Comparison of ENCODE assay signal across 1 cellular context in genomic region chr7:151062399-151063211, GRCh38.
TF ChIP-seq lines count a peak whose summit lies in the region.

No MANE protein-coding gene starts in this region.

TF ChIP-seq in HepG2, 621 proteins besides CTCF, POLR2A, EP300 and RAD21 (continued from another document and continues in another):
- TF ChIP-seq, protein P1, sequence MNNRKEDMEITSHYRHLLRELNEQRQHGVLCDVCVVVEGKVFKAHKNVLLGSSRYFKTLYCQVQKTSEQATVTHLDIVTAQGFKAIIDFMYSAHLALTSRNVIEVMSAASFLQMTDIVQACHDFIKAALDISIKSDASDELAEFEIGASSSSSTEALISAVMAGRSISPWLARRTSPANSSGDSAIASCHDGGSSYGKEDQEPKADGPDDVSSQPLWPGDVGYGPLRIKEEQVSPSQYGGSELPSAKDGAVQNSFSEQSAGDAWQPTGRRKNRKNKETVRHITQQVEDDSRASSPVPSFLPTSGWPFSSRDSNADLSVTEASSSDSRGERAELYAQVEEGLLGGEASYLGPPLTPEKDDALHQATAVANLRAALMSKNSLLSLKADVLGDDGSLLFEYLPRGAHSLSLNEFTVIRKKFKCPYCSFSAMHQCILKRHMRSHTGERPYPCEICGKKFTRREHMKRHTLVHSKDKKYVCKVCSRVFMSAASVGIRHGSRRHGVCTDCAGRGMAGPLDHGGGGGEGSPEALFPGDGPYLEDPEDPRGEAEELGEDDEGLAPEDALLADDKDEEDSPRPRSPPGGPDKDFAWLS (CRISPR knock-in tag; IDR thresholded peaks at IDR 0.05; ENCODE audit: borderline replicate concordance) = no peak
- TF ChIP-seq ZNF275 (CRISPR knock-in tag; IDR thresholded peaks at IDR 0.05; ENCODE audit: borderline replicate concordance) = no peak
- no peak; the same call in 1 of the 2 replicates for TF ChIP-seq BCL6 (CRISPR knock-in tag; IDR thresholded peaks at IDR 0.05)
- TF ChIP-seq ELF1 (CRISPR knock-in tag; IDR thresholded peaks at IDR 0.05) = peak; percentile 67
- TF ChIP-seq, protein P2, sequence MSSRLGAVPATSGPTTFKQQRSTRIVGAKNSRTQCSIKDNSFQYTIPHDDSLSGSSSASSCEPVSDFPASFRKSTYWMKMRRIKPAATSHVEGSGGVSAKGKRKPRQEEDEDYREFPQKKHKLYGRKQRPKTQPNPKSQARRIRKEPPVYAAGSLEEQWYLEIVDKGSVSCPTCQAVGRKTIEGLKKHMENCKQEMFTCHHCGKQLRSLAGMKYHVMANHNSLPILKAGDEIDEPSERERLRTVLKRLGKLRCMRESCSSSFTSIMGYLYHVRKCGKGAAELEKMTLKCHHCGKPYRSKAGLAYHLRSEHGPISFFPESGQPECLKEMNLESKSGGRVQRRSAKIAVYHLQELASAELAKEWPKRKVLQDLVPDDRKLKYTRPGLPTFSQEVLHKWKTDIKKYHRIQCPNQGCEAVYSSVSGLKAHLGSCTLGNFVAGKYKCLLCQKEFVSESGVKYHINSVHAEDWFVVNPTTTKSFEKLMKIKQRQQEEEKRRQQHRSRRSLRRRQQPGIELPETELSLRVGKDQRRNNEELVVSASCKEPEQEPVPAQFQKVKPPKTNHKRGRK (CRISPR knock-in tag; IDR thresholded peaks at IDR 0.05) = no peak
- peak; percentile 58; the same call in 1 of the 2 replicates for TF ChIP-seq ZBTB7B (CRISPR knock-in tag; IDR thresholded peaks at IDR 0.05)
- no peak for TF ChIP-seq ZSCAN20 (CRISPR knock-in tag; IDR thresholded peaks at IDR 0.05; ENCODE audit: borderline replicate concordance)
- no peak for TF ChIP-seq JUN (CRISPR knock-in tag; IDR thresholded peaks at IDR 0.05)
- TF ChIP-seq SAFB2 (CRISPR knock-in tag; IDR thresholded peaks at IDR 0.05; ENCODE audit: borderline replicate concordance, low read depth) = 0 out of 2 replicates have a peak, but pooled peaks have one; percentile 34
- TF ChIP-seq RBFOX2 (IDR thresholded peaks at IDR 0.05; ENCODE audit: low read depth, low read length) = peak; percentile 79
- no peak for TF ChIP-seq TP53 (CRISPR knock-in tag; conservative IDR thresholded peaks at IDR 0.05)
- no peak for TF ChIP-seq ZNF138 (CRISPR knock-in tag; IDR thresholded peaks at IDR 0.05; ENCODE audit: low read depth)
- no peak; the same call in 1 of the 2 replicates for TF ChIP-seq MEIS1 (CRISPR knock-in tag; IDR thresholded peaks at IDR 0.05; ENCODE audit: borderline replicate concordance)
- no peak for TF ChIP-seq CC2D1A (CRISPR knock-in tag; IDR thresholded peaks at IDR 0.05)
- TF ChIP-seq ZNF773 (CRISPR knock-in tag; IDR thresholded peaks at IDR 0.05; ENCODE audit: borderline replicate concordance) = no peak
- TF ChIP-seq IKZF4 (CRISPR knock-in tag; IDR thresholded peaks at IDR 0.05; ENCODE audit: borderline replicate concordance, low read depth, not compliant biosample characterization) = no peak
- no peak for TF ChIP-seq NCOA5 (CRISPR knock-in tag; IDR thresholded peaks at IDR 0.05)
- no peak for TF ChIP-seq ZBTB21 (CRISPR knock-in tag; IDR thresholded peaks at IDR 0.05)
- TF ChIP-seq MYC (CRISPR knock-in tag; IDR thresholded peaks at IDR 0.05; ENCODE audit: borderline replicate concordance) = peak; percentile 88
- TF ChIP-seq JUNB (CRISPR knock-in tag; IDR thresholded peaks at IDR 0.05; ENCODE audit: borderline replicate concordance) = no peak
- TF ChIP-seq ZNF557 (CRISPR knock-in tag; IDR thresholded peaks at IDR 0.05) = no peak
- TF ChIP-seq SIX4 (CRISPR knock-in tag; IDR thresholded peaks at IDR 0.05) = peak; percentile 84
- TF ChIP-seq KDM2A (CRISPR knock-in tag; IDR thresholded peaks at IDR 0.05; ENCODE audit: borderline replicate concordance, low read depth) = 0 out of 2 replicates have a peak, but pooled peaks have one; percentile 45
- TF ChIP-seq ZUFSP (CRISPR knock-in tag; IDR thresholded peaks at IDR 0.05; ENCODE audit: borderline replicate concordance) = no peak
- peak; percentile 42; the same call in 1 of the 2 replicates for TF ChIP-seq NR2F6 (IDR thresholded peaks at IDR 0.05)
- TF ChIP-seq NR2F6 (CRISPR knock-in tag; IDR thresholded peaks at IDR 0.05) = peak; percentile 62
- TF ChIP-seq, protein P3, sequence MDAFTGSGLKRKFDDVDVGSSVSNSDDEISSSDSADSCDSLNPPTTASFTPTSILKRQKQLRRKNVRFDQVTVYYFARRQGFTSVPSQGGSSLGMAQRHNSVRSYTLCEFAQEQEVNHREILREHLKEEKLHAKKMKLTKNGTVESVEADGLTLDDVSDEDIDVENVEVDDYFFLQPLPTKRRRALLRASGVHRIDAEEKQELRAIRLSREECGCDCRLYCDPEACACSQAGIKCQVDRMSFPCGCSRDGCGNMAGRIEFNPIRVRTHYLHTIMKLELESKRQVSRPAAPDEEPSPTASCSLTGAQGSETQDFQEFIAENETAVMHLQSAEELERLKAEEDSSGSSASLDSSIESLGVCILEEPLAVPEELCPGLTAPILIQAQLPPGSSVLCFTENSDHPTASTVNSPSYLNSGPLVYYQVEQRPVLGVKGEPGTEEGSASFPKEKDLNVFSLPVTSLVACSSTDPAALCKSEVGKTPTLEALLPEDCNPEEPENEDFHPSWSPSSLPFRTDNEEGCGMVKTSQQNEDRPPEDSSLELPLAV (CRISPR knock-in tag; conservative IDR thresholded peaks at IDR 0.05; ENCODE audit: low read depth) = no peak
- no peak for TF ChIP-seq TCF7L2 (IDR thresholded peaks at IDR 0.05; ENCODE audit: low read depth, low read length)
- no peak for TF ChIP-seq ATF6 (CRISPR knock-in tag; conservative IDR thresholded peaks at IDR 0.05)
- TF ChIP-seq, protein P4, sequence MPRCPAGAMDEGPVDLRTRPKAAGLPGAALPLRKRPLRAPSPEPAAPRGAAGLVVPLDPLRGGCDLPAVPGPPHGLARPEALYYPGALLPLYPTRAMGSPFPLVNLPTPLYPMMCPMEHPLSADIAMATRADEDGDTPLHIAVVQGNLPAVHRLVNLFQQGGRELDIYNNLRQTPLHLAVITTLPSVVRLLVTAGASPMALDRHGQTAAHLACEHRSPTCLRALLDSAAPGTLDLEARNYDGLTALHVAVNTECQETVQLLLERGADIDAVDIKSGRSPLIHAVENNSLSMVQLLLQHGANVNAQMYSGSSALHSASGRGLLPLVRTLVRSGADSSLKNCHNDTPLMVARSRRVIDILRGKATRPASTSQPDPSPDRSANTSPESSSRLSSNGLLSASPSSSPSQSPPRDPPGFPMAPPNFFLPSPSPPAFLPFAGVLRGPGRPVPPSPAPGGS (CRISPR knock-in tag; IDR thresholded peaks at IDR 0.05) = peak; percentile 80; the same call in 1 of the 2 replicates
- TF ChIP-seq MBNL3 (CRISPR knock-in tag; conservative IDR thresholded peaks at IDR 0.05) = no peak
- TF ChIP-seq, protein P5, sequence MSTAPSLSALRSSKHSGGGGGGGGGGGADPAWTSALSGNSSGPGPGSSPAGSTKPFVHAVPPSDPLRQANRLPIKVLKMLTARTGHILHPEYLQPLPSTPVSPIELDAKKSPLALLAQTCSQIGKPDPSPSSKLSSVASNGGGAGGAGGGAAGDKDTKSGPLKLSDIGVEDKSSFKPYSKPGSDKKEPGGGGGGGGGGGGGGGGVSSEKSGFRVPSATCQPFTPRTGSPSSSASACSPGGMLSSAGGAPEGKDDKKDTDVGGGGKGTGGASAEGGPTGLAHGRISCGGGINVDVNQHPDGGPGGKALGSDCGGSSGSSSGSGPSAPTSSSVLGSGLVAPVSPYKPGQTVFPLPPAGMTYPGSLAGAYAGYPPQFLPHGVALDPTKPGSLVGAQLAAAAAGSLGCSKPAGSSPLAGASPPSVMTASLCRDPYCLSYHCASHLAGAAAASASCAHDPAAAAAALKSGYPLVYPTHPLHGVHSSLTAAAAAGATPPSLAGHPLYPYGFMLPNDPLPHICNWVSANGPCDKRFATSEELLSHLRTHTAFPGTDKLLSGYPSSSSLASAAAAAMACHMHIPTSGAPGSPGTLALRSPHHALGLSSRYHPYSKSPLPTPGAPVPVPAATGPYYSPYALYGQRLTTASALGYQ (CRISPR knock-in tag; IDR thresholded peaks at IDR 0.05) = no peak
- TF ChIP-seq, protein P6, sequence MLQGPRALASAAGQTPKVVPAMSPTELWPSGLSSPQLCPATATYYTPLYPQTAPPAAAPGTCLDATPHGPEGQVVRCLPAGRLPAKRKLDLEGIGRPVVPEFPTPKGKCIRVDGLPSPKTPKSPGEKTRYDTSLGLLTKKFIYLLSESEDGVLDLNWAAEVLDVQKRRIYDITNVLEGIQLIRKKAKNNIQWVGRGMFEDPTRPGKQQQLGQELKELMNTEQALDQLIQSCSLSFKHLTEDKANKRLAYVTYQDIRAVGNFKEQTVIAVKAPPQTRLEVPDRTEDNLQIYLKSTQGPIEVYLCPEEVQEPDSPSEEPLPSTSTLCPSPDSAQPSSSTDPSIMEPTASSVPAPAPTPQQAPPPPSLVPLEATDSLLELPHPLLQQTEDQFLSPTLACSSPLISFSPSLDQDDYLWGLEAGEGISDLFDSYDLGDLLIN (CRISPR knock-in tag; IDR thresholded peaks at IDR 0.05; ENCODE audit: borderline replicate concordance) = no peak
- no peak for TF ChIP-seq ARNT (IDR thresholded peaks at IDR 0.05)
- TF ChIP-seq ZNF367 (CRISPR knock-in tag; IDR thresholded peaks at IDR 0.05; ENCODE audit: borderline replicate concordance) = no peak
- TF ChIP-seq ZNF615 (CRISPR knock-in tag; IDR thresholded peaks at IDR 0.05; ENCODE audit: borderline replicate concordance) = no peak
- TF ChIP-seq ZBTB3 (CRISPR knock-in tag; IDR thresholded peaks at IDR 0.05; ENCODE audit: borderline replicate concordance, low read depth) = no peak
- no peak for TF ChIP-seq BRCA1 (CRISPR knock-in tag; IDR thresholded peaks at IDR 0.05)
- no peak; the same call in 1 of the 2 replicates for TF ChIP-seq CSRNP1 (CRISPR knock-in tag; IDR thresholded peaks at IDR 0.05)
- peak; percentile 73; the same call in 1 of the 2 replicates for TF ChIP-seq ZNF605 (CRISPR knock-in tag; IDR thresholded peaks at IDR 0.05)
- TF ChIP-seq, protein P7, sequence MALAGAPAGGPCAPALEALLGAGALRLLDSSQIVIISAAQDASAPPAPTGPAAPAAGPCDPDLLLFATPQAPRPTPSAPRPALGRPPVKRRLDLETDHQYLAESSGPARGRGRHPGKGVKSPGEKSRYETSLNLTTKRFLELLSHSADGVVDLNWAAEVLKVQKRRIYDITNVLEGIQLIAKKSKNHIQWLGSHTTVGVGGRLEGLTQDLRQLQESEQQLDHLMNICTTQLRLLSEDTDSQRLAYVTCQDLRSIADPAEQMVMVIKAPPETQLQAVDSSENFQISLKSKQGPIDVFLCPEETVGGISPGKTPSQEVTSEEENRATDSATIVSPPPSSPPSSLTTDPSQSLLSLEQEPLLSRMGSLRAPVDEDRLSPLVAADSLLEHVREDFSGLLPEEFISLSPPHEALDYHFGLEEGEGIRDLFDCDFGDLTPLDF (CRISPR knock-in tag; IDR thresholded peaks at IDR 0.05) = no peak
- TF ChIP-seq REPIN1 (CRISPR knock-in tag; IDR thresholded peaks at IDR 0.05; ENCODE audit: borderline replicate concordance, low read depth) = 0 out of 2 replicates have a peak, but pooled peaks have one; percentile 28
- TF ChIP-seq ZNF441 (CRISPR knock-in tag; IDR thresholded peaks at IDR 0.05; ENCODE audit: borderline replicate concordance) = no peak
- peak; percentile 78; the same call in 1 of the 2 replicates for TF ChIP-seq ZNF709 (CRISPR knock-in tag; IDR thresholded peaks at IDR 0.05)
- no peak for TF ChIP-seq MATR3 (CRISPR knock-in tag; IDR thresholded peaks at IDR 0.05)
- no peak for TF ChIP-seq SOX13 (IDR thresholded peaks at IDR 0.05)
- no peak; a peak in 1 of 4 replicates for TF ChIP-seq SOX13 (CRISPR knock-in tag; conservative IDR thresholded peaks at IDR 0.05 in 1 of 2, IDR thresholded peaks at IDR 0.05 in 1 of 2)
- no peak for TF ChIP-seq ISX (CRISPR knock-in tag; conservative IDR thresholded peaks at IDR 0.05)
- TF ChIP-seq ZNF33A (CRISPR knock-in tag; IDR thresholded peaks at IDR 0.05; ENCODE audit: borderline replicate concordance) = no peak
- no peak for TF ChIP-seq GPN1 (CRISPR knock-in tag; IDR thresholded peaks at IDR 0.05; ENCODE audit: borderline replicate concordance)
- peak; percentile 50; the same call in 1 of the 2 replicates for TF ChIP-seq FOXA3 (CRISPR knock-in tag; IDR thresholded peaks at IDR 0.05)
